Comparison of ENCODE assay signal across 12 cellular contexts in the genomic region with DNA sequence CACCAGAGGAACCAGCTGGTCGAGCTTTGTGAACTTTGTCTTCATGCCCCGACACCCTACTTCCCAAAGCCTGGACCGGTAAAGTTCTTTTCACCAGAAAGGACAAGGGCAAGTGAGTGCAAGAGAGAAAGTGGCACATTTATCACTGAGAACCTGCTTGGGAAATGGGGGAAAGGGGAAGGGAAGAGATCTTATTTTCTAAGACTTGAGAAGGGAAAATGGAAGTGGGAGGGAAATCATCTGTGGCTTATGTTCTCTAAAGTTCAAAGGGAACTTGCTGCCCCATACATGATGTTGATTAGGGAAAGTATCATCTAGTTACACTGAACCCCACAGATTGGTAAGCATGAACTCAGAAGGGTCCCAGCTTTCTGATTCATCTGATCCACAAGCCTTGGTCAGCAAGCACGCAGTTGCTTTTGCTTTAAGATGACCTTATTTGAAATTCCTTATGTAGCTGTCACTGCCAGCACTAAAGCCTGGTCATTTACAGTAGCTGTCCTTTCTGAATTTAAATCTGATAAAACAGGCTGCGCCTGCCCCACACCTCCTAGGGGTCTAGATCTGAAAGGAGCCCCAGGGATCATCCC.
A peak's percentile ranks its signal among the peaks of the same experiment; 100 is the strongest.
DNase-seq lines count a peak whose midpoint lies in the region; TF ChIP-seq lines count a peak whose summit lies in the region.
"Had no signal": no experiment of that assay in that cellular context is flagged by ENCODE, and none has a peak within 500 bp of the region (broad histone marks: within the 10 kb centered on the region; RNA-seq: fewer than 3 reads in every experiment).

No MANE protein-coding gene starts in this region.

- peaks cover 88 to 100% (median 100%) of the 10 kb centered on the region in 10 experiments for H3K4me1 ChIP-seq in BLaER1 treated with 17β-estradiol and CSF1 and Interleukin-3, amounts not matched to agents 10 nM and 100 nM
- H3K4me1 ChIP-seq in Loucy (ENCODE audit: insufficient read depth, low read length, poor library complexity, severe bottlenecking) (peaks cover 87% of the 10 kb centered on the region), esophagus squamous epithelium (peaks cover 12 to 27% (median 13%) of the 10 kb centered on the region in 3 donors), parathyroid adenoma (peaks cover 11% of the 10 kb centered on the region)

- H3K4me3 ChIP-seq in BLaER1 treated with 17β-estradiol and CSF1 and Interleukin-3, amounts not matched to agents 10 nM and 100 nM, result no peak overlapping the region
- H3K4me3 ChIP-seq in Loucy (ENCODE audit: low read length, poor library complexity, severe bottlenecking) (no peak overlapping the region), esophagus squamous epithelium (no peak overlapping the region), parathyroid adenoma (ENCODE audit: low read depth, low read length) (no peak overlapping the region)
- H3K4me3 ChIP-seq: adrenal gland, SJSA1 had no signal

- peak overlapping the region in 10 of 11 experiments; percentile 41 to 98 (median 80); a peak in 19 of 22 replicates for H3K27ac ChIP-seq in BLaER1 treated with 17β-estradiol and CSF1 and Interleukin-3, amounts not matched to agents 10 nM and 100 nM
- H3K27ac ChIP-seq in esophagus squamous epithelium (peak overlapping the region; percentile 19 to 63 (median 48)), parathyroid adenoma (peak overlapping the region; percentile 17), substantia nigra (ENCODE audit: low read depth, low read length, poor library complexity, severe bottlenecking) (no peak overlapping the region)
- H3K27ac ChIP-seq: SJSA1 had no signal

- TF ChIP-seq CTCF in Loucy (conservative IDR thresholded peaks at IDR 0.05; ENCODE audit: low read length) (no peak), esophagus squamous epithelium (IDR thresholded peaks at IDR 0.05) (peak in 1 of 6 experiments; percentile 6), parathyroid adenoma (IDR thresholded peaks at IDR 0.05) (no peak)

- WGBS in esophagus squamous epithelium, 2 donors, result 61 to 90% methylated on average over 4 to 5 of the region's 5 CpGs

- no peaks in the 10 kb centered on the region for H3K36me3 ChIP-seq in BLaER1 treated with 17β-estradiol and CSF1 and Interleukin-3, amounts not matched to agents 10 nM and 100 nM
- H3K36me3 ChIP-seq in Loucy (ENCODE audit: insufficient read depth, low read length), result no peaks in the 10 kb centered on the region
- no peaks in the 10 kb centered on the region for H3K36me3 ChIP-seq in esophagus squamous epithelium
- H3K36me3 ChIP-seq in parathyroid adenoma (ENCODE audit: control insufficient read depth, insufficient read depth, low read length), result no peaks in the 10 kb centered on the region
- H3K36me3 ChIP-seq: adrenal gland, SJSA1 had no signal

- H4K20me1 ChIP-seq in BLaER1 treated with 17β-estradiol and CSF1 and Interleukin-3, amounts not matched to agents 10 nM and 100 nM, result no peaks in the 10 kb centered on the region
- H4K20me1 ChIP-seq in Loucy (ENCODE audit: insufficient read depth, low read length, poor library complexity, severe bottlenecking), result no peaks in the 10 kb centered on the region

- no peak for TF ChIP-seq POLR2A in esophagus squamous epithelium (IDR thresholded peaks at IDR 0.05)

- H3K9me2 ChIP-seq in Loucy (replicated peaks; ENCODE audit: low read depth, low read length), result no peaks in the 10 kb centered on the region

- DNase-seq in esophagus squamous epithelium (lab: John Stamatoyannopoulos, UW), result no peak
- DNase-seq in cerebellum (ENCODE audit: low spot score), result no peak
- no peak for DNase-seq in dermis blood vessel endothelial cell
- DNase-seq in head of caudate nucleus, result no peak
- no peak for DNase-seq in substantia nigra (lab: John Stamatoyannopoulos, UW)
- DNase-seq: activated CD4-positive, alpha-beta memory T cell treated with anti-CD3 and anti-CD28 coated beads, Interleukin-2, amount 10 ng/mL, durations not matched to agents 7 days and 5 days; NCI-H446 had no signal

- H3K79me2 ChIP-seq in Loucy (ENCODE audit: insufficient read depth, low read length) (no peaks in the 10 kb centered on the region), parathyroid adenoma (no peaks in the 10 kb centered on the region)

- H3K4me2 ChIP-seq in BLaER1 treated with 17β-estradiol and CSF1 and Interleukin-3, amounts not matched to agents 10 nM and 100 nM, result peak overlapping the region; percentile 63 to 90 (median 76)
- no peak overlapping the region for H3K4me2 ChIP-seq in Loucy (ENCODE audit: low read depth, low read length, poor library complexity, severe bottlenecking)
- no peak overlapping the region for H3K4me2 ChIP-seq in parathyroid adenoma (ENCODE audit: low read length)

- H3F3A ChIP-seq in Loucy (ENCODE audit: low read depth), result peaks cover 17% of the 10 kb centered on the region

- no peaks in the 10 kb centered on the region for H3K27me3 ChIP-seq in BLaER1 treated with 17β-estradiol and CSF1 and Interleukin-3, amounts not matched to agents 10 nM and 100 nM
- no peaks in the 10 kb centered on the region for H3K27me3 ChIP-seq in Loucy (ENCODE audit: insufficient read depth, low read length, poor library complexity, severe bottlenecking)
- H3K27me3 ChIP-seq in esophagus squamous epithelium, result no peaks in the 10 kb centered on the region
- no peaks in the 10 kb centered on the region for H3K27me3 ChIP-seq in parathyroid adenoma (ENCODE audit: control insufficient read depth, insufficient read depth, low read length)
- H3K27me3 ChIP-seq: adrenal gland, SJSA1 had no signal

- H3K9me3 ChIP-seq in BLaER1 treated with 17β-estradiol and CSF1 and Interleukin-3, amounts not matched to agents 10 nM and 100 nM (replicated peaks in 1 of 11), result peaks cover 0 to 9% (median 0%) of the 10 kb centered on the region in 11 experiments; a peak in 3 of 22 replicates
- H3K9me3 ChIP-seq in Loucy (ENCODE audit: insufficient read depth, low read depth, low read length), result no peaks in the 10 kb centered on the region
- H3K9me3 ChIP-seq in esophagus squamous epithelium, result no peaks in the 10 kb centered on the region
- no peaks in the 10 kb centered on the region for H3K9me3 ChIP-seq in parathyroid adenoma (ENCODE audit: control insufficient read depth, low read length)
- H3K9me3 ChIP-seq: adrenal gland, SJSA1 had no signal

- intact Hi-C loops in esophagus squamous epithelium (cut with DNase I), result no loop called here
- intact Hi-C loops in head of caudate nucleus (cut with DNase I), result no loop called here

- peak overlapping the region in 9 of 11 experiments; percentile 12 to 69 (median 40); a peak in 15 of 22 replicates for H3K9ac ChIP-seq in BLaER1 treated with 17β-estradiol and CSF1 and Interleukin-3, amounts not matched to agents 10 nM and 100 nM
- peak overlapping the region; percentile 47 for H3K9ac ChIP-seq in Loucy (ENCODE audit: low read depth, low read length, poor library complexity, severe bottlenecking)
- H3K9ac ChIP-seq in parathyroid adenoma, result no peak overlapping the region

- H2AFZ ChIP-seq in Loucy (ENCODE audit: low read length), result peak overlapping the region; percentile 2; the same call in 1 of the 2 replicates
- no peak overlapping the region for H2AFZ ChIP-seq in parathyroid adenoma

Comparison
In these comparisons a context has a peak if more than half of its experiments do, and no peak if none do; other contexts are left out.
1. H3K4me2 ChIP-seq: peak in BLaER1 treated with 17β-estradiol and CSF1 and Interleukin-3, amounts not matched to agents 10 nM and 100 nM (11 of 11); none in Loucy (single experiment) and parathyroid adenoma (single experiment).